8 cellular contexts compared by ENCODE assay signal in the genomic region with DNA sequence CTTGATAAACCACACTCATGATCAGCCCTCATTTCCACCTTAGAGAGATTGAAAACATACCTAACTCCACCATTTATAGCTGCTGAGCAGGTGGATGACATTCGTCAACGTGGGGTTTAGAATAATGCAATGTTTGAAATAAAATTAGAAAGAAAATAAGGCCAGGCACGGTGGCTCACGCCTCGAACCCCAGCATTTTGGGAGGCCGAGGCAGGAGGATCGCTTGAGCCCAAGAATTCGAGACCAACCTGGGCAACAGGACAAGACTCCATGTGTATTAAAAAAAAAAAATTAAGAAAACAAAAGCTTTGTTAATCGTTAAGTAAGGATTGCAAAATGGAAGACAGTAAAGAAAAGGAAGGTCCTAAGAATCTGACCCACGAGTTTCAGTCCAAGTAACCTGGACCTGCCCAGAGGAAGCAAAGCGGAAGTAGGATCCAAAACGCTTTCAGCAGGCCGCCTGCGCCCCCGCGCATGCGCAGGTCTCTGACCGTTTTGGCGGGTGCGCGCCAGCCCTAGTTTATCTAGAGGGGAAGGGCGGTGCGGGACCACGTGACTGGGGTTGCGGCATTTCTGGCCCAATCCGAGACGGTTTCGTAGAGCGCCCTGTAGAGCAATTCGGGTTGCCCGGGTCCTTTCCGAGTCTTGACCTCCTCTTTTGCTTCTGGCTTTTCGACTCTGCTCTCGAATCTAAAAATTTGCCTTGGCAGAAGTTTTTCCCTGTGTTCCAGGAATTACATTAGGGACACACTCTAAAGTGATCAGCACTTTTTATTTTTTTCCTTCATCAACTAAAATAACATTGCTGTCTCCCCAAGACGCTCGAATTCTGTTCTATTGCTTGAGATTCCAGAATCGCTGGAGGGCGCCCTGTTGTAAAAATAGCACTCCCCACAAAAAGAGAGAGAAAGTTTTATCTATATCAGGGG. TPM values are rescaled to one million over a fixed set of nuclear protein-coding genes. Genes with fewer than 3 reads are reported as not detected.
DNase-seq lines count a peak whose midpoint lies in the region; ATAC-seq, FAIRE-seq and TF ChIP-seq lines count a peak whose summit lies in the region.

No MANE protein-coding gene starts in this region.

- peak; percentile 61 for ATAC-seq in HG02938 (IDR thresholded peaks at IDR 0.05; ENCODE audit: unreplicated experiment)
- ATAC-seq in activated CD4-positive, CD25-positive, alpha-beta regulatory T cell treated with anti-CD3 and anti-CD28 coated beads, Interleukin-2, amount 50 U/mL, for 24 hours: peak; percentile 100

- peak; percentile 58; the same call in 1 of the 2 replicates for TF ChIP-seq POLR2A in GM12891 (IDR thresholded peaks at IDR 0.05; ENCODE audit: low read depth, low read length)

- peak; percentile 92 for FAIRE-seq in GM12891 (lab: Jason Lieb, UNC)

- DNase-seq in GM12891 (ENCODE audit: insufficient read length, low spot score) (peak; percentile 75), NCI-H2107 treated with DMSO at 0.1 percent for 48 hours (lab: John Stamatoyannopoulos, UW; ENCODE audit: unreplicated experiment) (peak; percentile 95), cerebellar cortex (ENCODE audit: low spot score) (peak; percentile 97), islet precursor cell (peak; percentile 97), NCI-H1930 (lab: John Stamatoyannopoulos, UW) (no peak)
- DNase-seq in stimulated activated CD4-positive, alpha-beta T cell treated with anti-CD3 and anti-CD28 coated beads, Interleukin-12 subunit alpha, Interleukin-12 subunit beta, amount 100 ng/mL, for 48 hours (ENCODE audit: low read depth in 2 of 3, low spot score in 1 of 3): peak; percentile 82 to 90 (median 88)

TF ChIP-seq in GM12891, 5 proteins besides CTCF, POLR2A, EP300 and RAD21:
- TF ChIP-seq TAF1 (IDR thresholded peaks at IDR 0.05; ENCODE audit: low read depth, low read length): peak; percentile 37; the same call in 1 of the 2 replicates
- TF ChIP-seq POU2F2 (IDR thresholded peaks at IDR 0.05; ENCODE audit: low read depth, low read length): no peak
- TF ChIP-seq PAX5 (IDR thresholded peaks at IDR 0.05; ENCODE audit: insufficient read depth, low read length, severe bottlenecking): no peak
- peak; percentile 88 for TF ChIP-seq SPI1 (IDR thresholded peaks at IDR 0.05; ENCODE audit: low read depth, low read length)
- TF ChIP-seq POLR2AphosphoS5 (IDR thresholded peaks at IDR 0.05; ENCODE audit: low read depth, low read length): peak; percentile 69

RNA-seq across cellular contexts. Expression of gene ANP32E, which starts 22.5 kb away (rescaled TPM):
- polyA plus RNA-seq in GM12891 (2012; ENCODE audit: low read depth, missing spikeins): 65.6 TPM

RNA-seq across cellular contexts. Expression of gene CA14, which starts 44.1 kb away (rescaled TPM):
- 0.27 TPM for polyA plus RNA-seq in GM12891 (2012; ENCODE audit: low read depth, missing spikeins)

RNA-seq across cellular contexts. Expression of gene APH1A, which starts 55.4 kb away (rescaled TPM):
- 71.9 TPM for polyA plus RNA-seq in GM12891 (2012; ENCODE audit: low read depth, missing spikeins)

RNA-seq across cellular contexts. Expression of gene C1orf54, which starts 59.2 kb away (rescaled TPM):
- polyA plus RNA-seq in GM12891 (2012; ENCODE audit: low read depth, missing spikeins): 16.9 TPM

Comparison
In these comparisons a context has a peak if more than half of its experiments do, and no peak if none do; other contexts are left out.
1. DNase-seq: peak in GM12891 (single experiment), NCI-H2107 treated with DMSO at 0.1 percent for 48 hours (single experiment), cerebellar cortex (single experiment), islet precursor cell (single experiment) and stimulated activated CD4-positive, alpha-beta T cell treated with anti-CD3 and anti-CD28 coated beads, Interleukin-12 subunit alpha, Interleukin-12 subunit beta, amount 100 ng/mL, for 48 hours (3 of 3); none in NCI-H1930 (0 of 2).